Comparison of ENCODE assay signal across 16 cellular contexts in the genomic region with DNA sequence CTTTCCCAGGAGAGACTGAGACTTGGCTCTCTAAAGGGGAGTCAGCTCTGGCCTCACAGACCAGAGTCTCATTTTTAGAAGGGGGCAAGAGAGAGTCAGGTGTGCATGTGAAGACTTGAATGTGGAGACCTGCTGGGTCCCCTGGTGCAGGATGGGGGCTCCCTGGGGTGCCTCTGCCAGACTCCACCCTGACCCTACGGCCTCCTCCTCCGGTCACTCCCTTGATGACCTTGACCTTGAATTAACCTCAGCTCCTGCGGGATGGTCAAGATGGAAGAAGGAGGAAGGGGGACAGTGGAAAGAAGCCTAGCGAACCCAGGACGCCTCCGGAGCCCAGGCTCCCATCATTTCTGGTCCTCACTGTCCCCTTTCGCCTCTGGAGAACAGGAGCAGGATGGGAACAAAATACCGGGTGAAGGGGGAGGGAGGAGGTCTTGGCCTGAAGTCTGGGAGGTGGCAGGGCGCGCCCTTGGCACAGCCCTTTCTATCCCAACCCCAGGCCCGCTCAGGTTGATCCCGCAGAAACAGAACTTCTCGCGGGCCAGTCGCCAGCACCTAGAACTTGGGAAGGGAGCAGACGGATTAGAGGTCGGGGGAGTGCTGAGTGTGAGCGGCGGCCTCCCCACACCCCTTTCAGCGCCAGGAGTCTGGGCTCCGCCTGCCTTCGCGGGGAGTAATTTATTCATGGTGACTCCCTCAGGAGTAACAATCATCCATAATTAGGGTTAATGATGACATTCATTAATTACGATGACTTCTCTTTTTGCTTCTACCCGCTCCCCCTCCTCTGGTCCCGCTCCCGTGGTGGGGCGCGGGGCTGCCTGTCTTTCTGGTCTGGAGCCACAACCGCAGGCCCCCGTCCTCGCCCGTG. TPM values are rescaled to one million over a fixed set of nuclear protein-coding genes. Genes with fewer than 3 reads are reported as not detected.
DNase-seq lines count a peak whose midpoint lies in the region; ATAC-seq and TF ChIP-seq lines count a peak whose summit lies in the region.
"Had no signal": no experiment of that assay in that cellular context is flagged by ENCODE, and none has a peak within 500 bp of the region (broad histone marks: within the 10 kb centered on the region; RNA-seq: fewer than 3 reads in every experiment).

No MANE protein-coding gene starts in this region.

- H3K27me3 ChIP-seq in CD8-positive, alpha-beta memory T cell (ENCODE audit: insufficient read depth, low read length, poor library complexity, severe bottlenecking) = peaks cover 27% of the 10 kb centered on the region
- H3K27me3 ChIP-seq in HUES6 (ENCODE audit: control insufficient read depth, insufficient read depth, low read length) = peaks cover 60% of the 10 kb centered on the region
- H3K27me3 ChIP-seq in osteoblast (ENCODE audit: insufficient read depth, low read length) = peaks cover 12% of the 10 kb centered on the region

- H3K4me2 ChIP-seq in osteoblast (ENCODE audit: insufficient read depth, low read length) = no peak overlapping the region

- peaks cover 6 to 16% (median 12%) of the 10 kb centered on the region in 3 donors for H3K4me1 Mint-ChIP-seq in CD8-positive, alpha-beta memory T cell

- H4K20me1 ChIP-seq in osteoblast (ENCODE audit: insufficient read depth, low read length) = peaks cover 4% of the 10 kb centered on the region

- CTCF ChIA-PET in CD8-positive, alpha-beta memory T cell (lab: Charles Lee) = interaction anchor here (0.9 to 3.7 kb wide), 4 partner anchors 12 to 20 kb away, joined by 3 to 12 read pairs (median 4); no protein-coding TSS in a partner anchor

- no peak overlapping the region for H3K27ac Mint-ChIP-seq in CD8-positive, alpha-beta memory T cell

- no peak for DNase-seq in CD8-positive, alpha-beta memory T cell
- DNase-seq in epithelial cell of proximal tubule (ENCODE audit: low read depth) = no peak
- DNase-seq in osteoblast (ENCODE audit: insufficient read length, low spot score, missing footprints) = peak; percentile 79
- no peak for DNase-seq in COLO829 (ENCODE audit: low spot score)
- no peak for DNase-seq in T1000 (lab: John Stamatoyannopoulos, UW)
- DNase-seq: DMS79; kidney glomerular epithelial cell; NCI-H524 treated with DMSO at 0.1 percent for 48 hours; SIG-M5; stimulated activated naive CD4-positive, alpha-beta T cell treated with Interleukin-2 at 50 U/mL for 16 hours had no signal

- no peak overlapping the region for H3K4me3 ChIP-seq in CD8-positive, alpha-beta memory T cell (ENCODE audit: low read length)
- peak overlapping the region; percentile 76 for H3K4me3 ChIP-seq in HUES6 (ENCODE audit: low read depth, low read length)
- H3K4me3 ChIP-seq in epithelial cell of proximal tubule (ENCODE audit: low read depth, low read length) = peak overlapping the region; percentile 23
- no peak overlapping the region for H3K4me3 ChIP-seq in osteoblast (ENCODE audit: insufficient read depth, low read length)

- no peaks in the 10 kb centered on the region for H3K9me3 ChIP-seq in CD8-positive, alpha-beta memory T cell (ENCODE audit: low read length)
- H3K9me3 ChIP-seq in HUES6 (ENCODE audit: control insufficient read depth, insufficient read depth, low read depth, low read length) = no peaks in the 10 kb centered on the region
- no peaks in the 10 kb centered on the region for H3K9me3 ChIP-seq in osteoblast (ENCODE audit: low read depth, low read length)

- no peaks in the 10 kb centered on the region for H3K36me3 ChIP-seq in CD8-positive, alpha-beta memory T cell (ENCODE audit: insufficient read depth, low read length)
- H3K36me3 ChIP-seq in HUES6 (ENCODE audit: control insufficient read depth, insufficient read depth, low read length) = no peaks in the 10 kb centered on the region
- no peaks in the 10 kb centered on the region for H3K36me3 ChIP-seq in osteoblast (ENCODE audit: insufficient read depth, low read length)

- POLR2A ChIA-PET in CD8-positive, alpha-beta memory T cell (lab: Charles Lee) = interaction anchor here (0.6 kb wide), 1 partner anchor 219 kb away, joined by 6 read pairs; no protein-coding TSS in a partner anchor

- peaks cover 4% of the 10 kb centered on the region for H3K4me1 ChIP-seq in CD8-positive, alpha-beta memory T cell (ENCODE audit: insufficient read depth, low read length)
- peaks cover 14% of the 10 kb centered on the region; the same call in 1 of the 2 replicates for H3K4me1 ChIP-seq in HUES6 (ENCODE audit: control insufficient read depth, insufficient read depth, low read length)
- peaks cover 19% of the 10 kb centered on the region for H3K4me1 ChIP-seq in osteoblast (ENCODE audit: insufficient read depth, low read length)

- H3K9me3 Mint-ChIP-seq in CD8-positive, alpha-beta memory T cell = peaks cover 0 to 2% (median 0%) of the 10 kb centered on the region in 5 donors

- H3K9ac ChIP-seq in HUES6 (ENCODE audit: low read length) = no peak overlapping the region

- peaks cover 36 to 37% of the 10 kb centered on the region in 2 donors for H3K27me3 Mint-ChIP-seq in CD8-positive, alpha-beta memory T cell

- TF ChIP-seq CTCF in epithelial cell of proximal tubule (conservative IDR thresholded peaks at IDR 0.05; ENCODE audit: low read depth, low read length) (no peak), osteoblast (IDR thresholded peaks at IDR 0.05; ENCODE audit: extremely low read depth, low read depth, low read length) (no peak)

- H3K79me2 ChIP-seq in osteoblast (ENCODE audit: insufficient read depth, low read length) = no peaks in the 10 kb centered on the region

- no peak overlapping the region for H2AFZ ChIP-seq in osteoblast (ENCODE audit: low read length)

- no peaks in the 10 kb centered on the region for H3K36me3 Mint-ChIP-seq in CD8-positive, alpha-beta memory T cell

- H3K4me3 Mint-ChIP-seq in CD8-positive, alpha-beta memory T cell = peak overlapping the region; percentile 35 to 83 (median 55)

- H3K27ac ChIP-seq in CD8-positive, alpha-beta memory T cell (ENCODE audit: low read depth, low read length) = no peak overlapping the region
- H3K27ac ChIP-seq in HUES6 (ENCODE audit: low read depth, low read length) (no peak overlapping the region), osteoblast (ENCODE audit: low read depth, low read length) (no peak overlapping the region)
- H3K27ac ChIP-seq: VCaP had no signal

- no peak for ATAC-seq in GM21360 (IDR thresholded peaks at IDR 0.05; ENCODE audit: unreplicated experiment)

RNA-seq across cellular contexts. Expression of a gene that starts 1.6 kb away (rescaled TPM):
- not detected for total RNA-seq in CD8-positive, alpha-beta memory T cell
- not detected for polyA plus RNA-seq in CD8-positive, alpha-beta memory T cell
- total RNA-seq in epithelial cell of proximal tubule (not detected in 2 replicates), osteoblast (under 0.01 TPM in 1 of 2 replicates, not detected in the other)
- total RNA-seq: bronchial epithelial cell had no signal

RNA-seq across cellular contexts. Expression of a gene that starts 24.1 kb away (rescaled TPM):
- 1,000 to 10,000 TPM; 3,043 to 3,093 TPM for total RNA-seq in CD8-positive, alpha-beta memory T cell
- polyA plus RNA-seq in CD8-positive, alpha-beta memory T cell = 2,939 TPM
- total RNA-seq in epithelial cell of proximal tubule = 2,234 and 2,474 TPM in 2 replicates
- 1,279 and 1,302 TPM in 2 replicates for total RNA-seq in osteoblast

RNA-seq across cellular contexts. Expression of a gene that starts 26.7 kb away (rescaled TPM):
- 10 to 100 TPM; 10.6 to 12.3 TPM for total RNA-seq in CD8-positive, alpha-beta memory T cell
- 2.7 TPM for polyA plus RNA-seq in CD8-positive, alpha-beta memory T cell
- total RNA-seq in epithelial cell of proximal tubule (2.4 and 5.9 TPM in 2 replicates), osteoblast (5.8 and 7.4 TPM in 2 replicates)

RNA-seq across cellular contexts. Expression of a gene that starts 58.2 kb away (rescaled TPM):
- not detected for total RNA-seq in CD8-positive, alpha-beta memory T cell
- not detected for polyA plus RNA-seq in CD8-positive, alpha-beta memory T cell
- not detected in 2 replicates for total RNA-seq in epithelial cell of proximal tubule
- not detected in 2 replicates for total RNA-seq in osteoblast
- total RNA-seq: bronchial epithelial cell, esophagus mucosa, omental fat pad had no signal

Comparison
In these comparisons a context has a peak if more than half of its experiments do, and no peak if none do; other contexts are left out.
1. H3K4me3 ChIP-seq: peak in HUES6 (single experiment) and epithelial cell of proximal tubule (single experiment); none in CD8-positive, alpha-beta memory T cell (single experiment) and osteoblast (single experiment).